Comparison of ENCODE assay signal across 14 cellular contexts in the genomic region with DNA sequence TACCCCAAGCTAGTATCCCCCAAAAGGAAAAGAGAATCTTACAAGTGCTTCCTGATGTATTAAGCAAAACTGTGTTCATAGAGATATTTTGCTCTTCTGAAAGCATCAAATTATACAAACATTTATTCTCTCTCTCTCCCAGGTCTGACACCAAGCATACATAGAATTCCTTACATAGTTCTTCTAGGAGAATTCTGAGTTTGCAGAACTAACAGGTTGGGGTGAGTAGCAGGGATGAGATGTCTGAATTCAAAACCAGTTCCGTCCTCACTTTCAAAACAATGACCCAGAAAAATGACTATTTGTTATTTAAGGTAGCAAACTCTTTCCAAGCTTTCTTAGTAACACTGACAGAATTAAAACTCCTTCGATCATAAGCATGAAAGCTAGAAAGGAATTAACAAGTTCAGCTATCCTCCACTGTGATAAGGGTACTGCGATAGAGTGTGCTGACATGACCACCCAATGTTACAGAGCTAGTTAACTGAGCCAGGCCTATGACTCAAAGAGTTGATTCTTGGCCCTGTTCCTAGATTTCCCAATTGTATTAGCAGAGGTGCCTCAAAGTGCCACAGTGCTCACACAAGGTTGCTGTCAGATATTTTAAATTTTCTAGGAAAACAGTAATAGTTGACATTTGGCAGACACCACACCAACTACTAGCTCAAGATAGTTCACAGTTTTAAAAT.
DNase-seq lines count a peak whose midpoint lies in the region; ATAC-seq and TF ChIP-seq lines count a peak whose summit lies in the region.
"Had no signal": no experiment of that assay in that cellular context is flagged by ENCODE, and none has a peak within 500 bp of the region (broad histone marks: within the 10 kb centered on the region; RNA-seq: fewer than 3 reads in every experiment).

No MANE protein-coding gene starts in this region.

- H3K9ac ChIP-seq in fibroblast of lung (ENCODE audit: insufficient read depth, low read length) (no peak overlapping the region), neural progenitor cell (no peak overlapping the region)

- peaks cover 12% of the 10 kb centered on the region for H3K4me1 ChIP-seq in fibroblast of lung (ENCODE audit: control insufficient read depth, extremely low read depth, insufficient read depth, low read length)
- no peaks in the 10 kb centered on the region for H3K4me1 ChIP-seq in neural progenitor cell

- H3K27me3 ChIP-seq in fibroblast of lung (ENCODE audit: control insufficient read depth, insufficient read depth, low read length) (no peaks in the 10 kb centered on the region), neural progenitor cell (no peaks in the 10 kb centered on the region)

- no peaks in the 10 kb centered on the region for H3K27me3 Mint-ChIP-seq in neural progenitor cell (ENCODE audit: insufficient read depth, low read depth)
- peaks cover 32% of the 10 kb centered on the region for H3K27me3 Mint-ChIP-seq in activated CD8-positive, alpha-beta memory T cell treated with anti-CD3 and anti-CD28 coated beads, Interleukin-2, amount 10 ng/mL, durations not matched to agents 7 days and 5 days

- H3K27ac Mint-ChIP-seq in neural progenitor cell: no peak overlapping the region
- no peak overlapping the region for H3K27ac Mint-ChIP-seq in activated CD8-positive, alpha-beta memory T cell treated with anti-CD3 and anti-CD28 coated beads, Interleukin-2, amount 10 ng/mL, durations not matched to agents 7 days and 5 days
- H3K27ac Mint-ChIP-seq: CD4-positive, alpha-beta T cell; stimulated activated naive B cell treated with anti-CD40 and anti-IgM and Interleukin-4, amounts not matched to agents 10 μg/mL and 1 μg/mL and 100 μg/mL, for 72 hours had no signal

- CTCF ChIA-PET in RWPE1 (lab: Yijun Ruan, JAX): no interaction called here
- CTCF ChIA-PET in activated CD8-positive, alpha-beta memory T cell treated with anti-CD3 and anti-CD28 coated beads, Interleukin-2, amount 10 ng/mL, durations not matched to agents 7 days and 5 days (lab: Charles Lee): interaction anchor here (0.6 to 0.8 kb wide), 2 partner anchors 21 to 47 kb away, joined by 3 read pairs; no protein-coding TSS in a partner anchor

- peaks cover 12% of the 10 kb centered on the region for H3K4me1 Mint-ChIP-seq in neural progenitor cell
- peaks cover 7% of the 10 kb centered on the region for H3K4me1 Mint-ChIP-seq in activated CD8-positive, alpha-beta memory T cell treated with anti-CD3 and anti-CD28 coated beads, Interleukin-2, amount 10 ng/mL, durations not matched to agents 7 days and 5 days

- no peaks in the 10 kb centered on the region for H3K9me3 Mint-ChIP-seq in neural progenitor cell
- H3K9me3 Mint-ChIP-seq in activated CD8-positive, alpha-beta memory T cell treated with anti-CD3 and anti-CD28 coated beads, Interleukin-2, amount 10 ng/mL, durations not matched to agents 7 days and 5 days (ENCODE audit: low read depth): no peaks in the 10 kb centered on the region
- H3K9me3 Mint-ChIP-seq: CD4-positive, alpha-beta T cell; stimulated activated naive B cell treated with anti-CD40 and anti-IgM and Interleukin-4, amounts not matched to agents 10 μg/mL and 1 μg/mL and 100 μg/mL, for 72 hours had no signal

- no peak for ATAC-seq in activated CD8-positive, alpha-beta memory T cell treated with anti-CD3 and anti-CD28 coated beads, Interleukin-2, amount 10 ng/mL, durations not matched to agents 7 days and 5 days
- ATAC-seq: mucosa of descending colon; stimulated activated naive B cell treated with anti-CD40 and anti-IgM and Interleukin-4, amounts not matched to agents 10 μg/mL and 1 μg/mL and 100 μg/mL, for 72 hours had no signal

- H3K4me3 Mint-ChIP-seq in neural progenitor cell: no peak overlapping the region
- H3K4me3 Mint-ChIP-seq in activated CD8-positive, alpha-beta memory T cell treated with anti-CD3 and anti-CD28 coated beads, Interleukin-2, amount 10 ng/mL, durations not matched to agents 7 days and 5 days: no peak overlapping the region
- H3K4me3 Mint-ChIP-seq: CD4-positive, alpha-beta T cell; stimulated activated naive B cell treated with anti-CD40 and anti-IgM and Interleukin-4, amounts not matched to agents 10 μg/mL and 1 μg/mL and 100 μg/mL, for 72 hours had no signal

- H3K79me2 ChIP-seq in fibroblast of lung (ENCODE audit: control insufficient read depth, insufficient read depth, low read length) (no peaks in the 10 kb centered on the region), neural progenitor cell (ENCODE audit: low read depth) (no peaks in the 10 kb centered on the region)

- H3K36me3 Mint-ChIP-seq in neural progenitor cell: no peaks in the 10 kb centered on the region
- no peaks in the 10 kb centered on the region for H3K36me3 Mint-ChIP-seq in activated CD8-positive, alpha-beta memory T cell treated with anti-CD3 and anti-CD28 coated beads, Interleukin-2, amount 10 ng/mL, durations not matched to agents 7 days and 5 days

- TF ChIP-seq CTCF in RWPE1 (conservative IDR thresholded peaks at IDR 0.05; ENCODE audit: low read depth): no peak
- no peak for TF ChIP-seq CTCF in fibroblast of lung (conservative IDR thresholded peaks at IDR 0.05 in 1 of 2, IDR thresholded peaks at IDR 0.05 in 1 of 2; ENCODE audit: low read depth in 1 of 2, low read length in 2 of 2)
- TF ChIP-seq CTCF in neural progenitor cell (IDR thresholded peaks at IDR 0.05): no peak

- H3K27ac ChIP-seq in RWPE1: no peak overlapping the region
- no peak overlapping the region for H3K27ac ChIP-seq in fibroblast of lung (ENCODE audit: insufficient read depth, low read length)
- no peak overlapping the region for H3K27ac ChIP-seq in neural progenitor cell

- H3K4me2 ChIP-seq in fibroblast of lung (ENCODE audit: extremely low read depth, insufficient read depth, low read length) (peak overlapping the region; percentile 54), neural progenitor cell (no peak overlapping the region)

- POLR2A ChIA-PET in RWPE1 (lab: Yijun Ruan, JAX; ENCODE audit: low non-redundant PET): no interaction called here

- H4K20me1 ChIP-seq in fibroblast of lung (ENCODE audit: control insufficient read depth, extremely low read depth, insufficient read depth, low read length) (no peaks in the 10 kb centered on the region), neural progenitor cell (ENCODE audit: low read depth) (no peaks in the 10 kb centered on the region)

- H3K4me3 ChIP-seq in fibroblast of lung (replicated peaks in 1 of 4; ENCODE audit: control extremely low read depth in 1 of 4, insufficient read depth in 1 of 4, low read depth in 3 of 4, low read length in 4 of 4): no peak overlapping the region
- H3K4me3 ChIP-seq in neural progenitor cell: no peak overlapping the region
- H3K4me3 ChIP-seq: mucosa of descending colon had no signal

- DNase-seq in EH (ENCODE audit: low read depth) (peak; percentile 84), RWPE1 (ENCODE audit: low spot score) (peak; percentile 24), fibroblast of lung (ENCODE audit: low read depth in 2 of 2) (peak; percentile 84 to 86), myocyte (ENCODE audit: low read depth) (peak; percentile 59), neural progenitor cell (ENCODE audit: low spot score) (no peak), NCI-H526 (lab: John Stamatoyannopoulos, UW) (no peak)
- DNase-seq in stimulated activated CD4-positive, alpha-beta T cell treated with anti-CD3 and anti-CD28 coated beads, Interleukin-4, amount 100 ng/mL, for 1 hour: no peak
- no peak for DNase-seq in activated CD8-positive, alpha-beta memory T cell treated with anti-CD3 and anti-CD28 coated beads, Interleukin-2, amount 10 ng/mL, durations not matched to agents 7 days and 5 days
- DNase-seq: anterior cingulate cortex; CD4-positive, alpha-beta T cell; mucosa of descending colon; NCI-H1436; stimulated activated naive B cell treated with anti-CD40 and anti-IgM and Interleukin-4, amounts not matched to agents 10 μg/mL and 1 μg/mL and 100 μg/mL, for 72 hours; T1000 had no signal

- H3K36me3 ChIP-seq in fibroblast of lung (ENCODE audit: control insufficient read depth, insufficient read depth, low read length) (no peaks in the 10 kb centered on the region), neural progenitor cell (no peaks in the 10 kb centered on the region)

- H2AFZ ChIP-seq in fibroblast of lung (ENCODE audit: low read length) (no peak overlapping the region), neural progenitor cell (replicated peaks) (no peak overlapping the region)

- no peaks in the 10 kb centered on the region for H3F3A ChIP-seq in neural progenitor cell (ENCODE audit: low read depth)

- H3K9me3 ChIP-seq in fibroblast of lung (ENCODE audit: control insufficient read depth, insufficient read depth, low read depth, low read length) (no peaks in the 10 kb centered on the region), neural progenitor cell (ENCODE audit: low read depth) (no peaks in the 10 kb centered on the region)
- H3K9me3 ChIP-seq: mucosa of descending colon had no signal

Comparison
In these comparisons a context has a peak if more than half of its experiments do, and no peak if none do; other contexts are left out.
1. DNase-seq: peak in EH (single experiment), RWPE1 (single experiment), fibroblast of lung (2 of 2) and myocyte (single experiment); none in neural progenitor cell (single experiment), stimulated activated CD4-positive, alpha-beta T cell treated with anti-CD3 and anti-CD28 coated beads, Interleukin-4, amount 100 ng/mL, for 1 hour (single experiment), NCI-H526 (0 of 2) and activated CD8-positive, alpha-beta memory T cell treated with anti-CD3 and anti-CD28 coated beads, Interleukin-2, amount 10 ng/mL, durations not matched to agents 7 days and 5 days (single experiment).